14 cellular contexts compared by ENCODE assay signal in genomic region chr1:1121611-1122077, GRCh38. TPM values are rescaled to one million over a fixed set of nuclear protein-coding genes. Genes with fewer than 3 reads are reported as not detected.
DNase-seq lines count a peak whose midpoint lies in the region; ATAC-seq and TF ChIP-seq lines count a peak whose summit lies in the region.
"Had no signal": no experiment of that assay in that cellular context is flagged by ENCODE, and none has a peak within 500 bp of the region (broad histone marks: within the 10 kb centered on the region; RNA-seq: fewer than 3 reads in every experiment).

No MANE protein-coding gene starts in this region.

- no peaks in the 10 kb centered on the region for H3K36me3 Mint-ChIP-seq in activated T-helper 1 cell treated with anti-CD3 and anti-CD28 coated beads, Interleukin-12 subunit alpha, Interleukin-12 subunit beta, Interleukin-2, Interleukin-4 antibody, amounts not matched to agents 30 ng/mL and 10 ng/mL and 1 ng/mL, durations not matched to agents 14 hours and 24 hours and 36 hours (ENCODE audit: low read depth)

- peaks cover 5% of the 10 kb centered on the region for H3K4me1 Mint-ChIP-seq in activated T-helper 1 cell treated with anti-CD3 and anti-CD28 coated beads, Interleukin-12 subunit alpha, Interleukin-12 subunit beta, Interleukin-2, Interleukin-4 antibody, amounts not matched to agents 30 ng/mL and 10 ng/mL and 1 ng/mL, durations not matched to agents 14 hours and 24 hours and 36 hours (ENCODE audit: low read depth)

- peaks cover 11% of the 10 kb centered on the region for H3K27me3 Mint-ChIP-seq in activated T-helper 1 cell treated with anti-CD3 and anti-CD28 coated beads, Interleukin-12 subunit alpha, Interleukin-12 subunit beta, Interleukin-2, Interleukin-4 antibody, amounts not matched to agents 30 ng/mL and 10 ng/mL and 1 ng/mL, durations not matched to agents 14 hours and 24 hours and 36 hours (ENCODE audit: insufficient read depth)

- no peak overlapping the region for H3K27ac Mint-ChIP-seq in activated T-helper 1 cell treated with anti-CD3 and anti-CD28 coated beads, Interleukin-12 subunit alpha, Interleukin-12 subunit beta, Interleukin-2, Interleukin-4 antibody, amounts not matched to agents 30 ng/mL and 10 ng/mL and 1 ng/mL, durations not matched to agents 14 hours and 24 hours and 36 hours

- no peak overlapping the region for H3K4me3 Mint-ChIP-seq in activated T-helper 1 cell treated with anti-CD3 and anti-CD28 coated beads, Interleukin-12 subunit alpha, Interleukin-12 subunit beta, Interleukin-2, Interleukin-4 antibody, amounts not matched to agents 30 ng/mL and 10 ng/mL and 1 ng/mL, durations not matched to agents 14 hours and 24 hours and 36 hours

- H3K4me3 ChIP-seq in mammary epithelial cell (replicated peaks in 1 of 3; ENCODE audit: insufficient read depth in 1 of 3, low read depth in 2 of 3, low read length in 3 of 3), result peak overlapping the region in 1 of 3 experiments; percentile 32
- H3K4me3 ChIP-seq in breast epithelium, result peak overlapping the region in 1 of 3 donors; percentile 57
- peak overlapping the region; percentile 30 for H3K4me3 ChIP-seq in WI38 (ENCODE audit: low read depth, low read length)
- peak overlapping the region in 3 of 4 donors; percentile 29 to 38 (median 31) for H3K4me3 ChIP-seq in stomach

- no peak overlapping the region for H3K27ac ChIP-seq in mammary epithelial cell (ENCODE audit: insufficient read depth, low read depth, low read length)
- no peak overlapping the region for H3K27ac ChIP-seq in breast epithelium
- peak overlapping the region in 1 of 5 donors; percentile 63 for H3K27ac ChIP-seq in stomach
- H3K27ac ChIP-seq: RWPE1 had no signal

- H3K4me2 ChIP-seq in mammary epithelial cell (ENCODE audit: insufficient read depth, low read depth, low read length), result no peak overlapping the region

- H3K9me3 Mint-ChIP-seq in activated T-helper 1 cell treated with anti-CD3 and anti-CD28 coated beads, Interleukin-12 subunit alpha, Interleukin-12 subunit beta, Interleukin-2, Interleukin-4 antibody, amounts not matched to agents 30 ng/mL and 10 ng/mL and 1 ng/mL, durations not matched to agents 14 hours and 24 hours and 36 hours, result no peaks in the 10 kb centered on the region

- H4K20me1 ChIP-seq in mammary epithelial cell (ENCODE audit: insufficient read depth, low read length), result no peaks in the 10 kb centered on the region

- H3K36me3 ChIP-seq in mammary epithelial cell (ENCODE audit: insufficient read depth, low read length) (no peaks in the 10 kb centered on the region), breast epithelium (no peaks in the 10 kb centered on the region), stomach (no peaks in the 10 kb centered on the region)

- H3K9ac ChIP-seq in mammary epithelial cell (ENCODE audit: insufficient read depth, low read length), result no peak overlapping the region

- WGBS in mammary epithelial cell (ENCODE audit: low coverage, missing lambda C conversion rate), result 44% methylated on average over 8 of the region's 15 CpGs
- WGBS in stomach, 5 donors, result 19 to 70% (median 36%) methylated on average over 2 to 15 of the region's 15 CpGs

- intact Hi-C loops in mammary epithelial cell (cut with micrococcal nuclease) (loop anchor here (1.0 to 2.0 kb wide), 2 partner anchors 109 to 169 kb away; no protein-coding TSS in a partner anchor), breast epithelium (cut with DNase I; ENCODE audit: low total_unique reads) (loop anchor here (5.0 to 10.0 kb wide), 2 partner anchors 113 to 171 kb away; partner anchors contain the start of genes B3GALT6 and SDF4), stomach (cut with DNase I; ENCODE audit: low total_unique reads) (loop anchor here (5.0 to 10.0 kb wide), 3 partner anchors 51 to 173 kb away; partner anchors contain the start of gene TTLL10)
- intact Hi-C loops in activated T-helper 1 cell treated with anti-CD3 and anti-CD28 coated beads, Interleukin-12 subunit alpha, Interleukin-12 subunit beta, Interleukin-2, Interleukin-4 antibody, amounts not matched to agents 30 ng/mL and 10 ng/mL and 1 ng/mL, durations not matched to agents 14 hours and 24 hours and 36 hours (cut with micrococcal nuclease), result loop anchor here (1.0 to 2.0 kb wide), 4 partner anchors 110 to 169 kb away; no protein-coding TSS in a partner anchor

- CTCF ChIA-PET in mammary epithelial cell (lab: Charles Lee; ENCODE audit: low non-redundant PET), result interaction anchor here (1.0 to 1.5 kb wide), 3 partner anchors 137 to 170 kb away, joined by 3 to 20 read pairs (median 7); partner anchors contain the start of gene UBE2J2

- in situ Hi-C loops in mammary epithelial cell (cut with MboI; ENCODE audit: low sequenced_read_pairs in 2 of 2), result no loop called here

- no peak for TF ChIP-seq EP300 in stomach (IDR thresholded peaks at IDR 0.05)

- peaks cover 2% of the 10 kb centered on the region for H3K27me3 ChIP-seq in mammary epithelial cell (ENCODE audit: insufficient read depth, low read length)
- no peaks in the 10 kb centered on the region for H3K27me3 ChIP-seq in breast epithelium
- peaks cover 0 to 53% (median 0%) of the 10 kb centered on the region in 3 donors for H3K27me3 ChIP-seq in stomach

- no peaks in the 10 kb centered on the region for H3K79me2 ChIP-seq in mammary epithelial cell (ENCODE audit: insufficient read depth, low read length)

- peak; percentile 23 for ATAC-seq in left lobe of liver

- peaks cover 9% of the 10 kb centered on the region for H3K4me1 ChIP-seq in mammary epithelial cell (ENCODE audit: insufficient read depth, low read length)
- peaks cover 0 to 11% of the 10 kb centered on the region in 2 donors for H3K4me1 ChIP-seq in breast epithelium
- H3K4me1 ChIP-seq in stomach, result peaks cover 37 to 62% (median 54%) of the 10 kb centered on the region in 4 donors

- DNase-seq in mammary epithelial cell (no peak), breast epithelium (ENCODE audit: low spot score in 2 of 2) (no peak), left lobe of liver (ENCODE audit: low spot score) (no peak), stomach (no peak), HPDE6-E6E7 (ENCODE audit: extremely low spot score) (no peak), cerebellar cortex (ENCODE audit: low spot score) (no peak)
- DNase-seq in activated T-helper 1 cell treated with anti-CD3 and anti-CD28 coated beads, Interleukin-12 subunit alpha, Interleukin-12 subunit beta, Interleukin-2, Interleukin-4 antibody, amounts not matched to agents 30 ng/mL and 10 ng/mL and 1 ng/mL, durations not matched to agents 14 hours and 24 hours and 36 hours (ENCODE audit: low spot score), result no peak
- DNase-seq: NCI-H2081 treated with DMSO at 0.1 percent for 48 hours had no signal

- peak overlapping the region; percentile 87 for H2AFZ ChIP-seq in mammary epithelial cell (ENCODE audit: low read depth, low read length)

- no peaks in the 10 kb centered on the region for H3K9me3 ChIP-seq in mammary epithelial cell (replicated peaks; ENCODE audit: insufficient read depth, low read length)
- no peaks in the 10 kb centered on the region for H3K9me3 ChIP-seq in breast epithelium
- H3K9me3 ChIP-seq in stomach, result no peaks in the 10 kb centered on the region

- no peak for TF ChIP-seq POLR2A in breast epithelium (IDR thresholded peaks at IDR 0.05)
- TF ChIP-seq POLR2A in stomach (IDR thresholded peaks at IDR 0.05), result no peak

- TF ChIP-seq CTCF in mammary epithelial cell (conservative IDR thresholded peaks at IDR 0.05 in 1 of 2, IDR thresholded peaks at IDR 0.05 in 1 of 2; ENCODE audit: extremely low read depth in 1 of 2, insufficient read depth in 1 of 2, low read depth in 1 of 2, low read length in 2 of 2), result no peak
- TF ChIP-seq CTCF in breast epithelium (IDR thresholded peaks at IDR 0.05), result no peak
- no peak for TF ChIP-seq CTCF in WI38 (IDR thresholded peaks at IDR 0.05; ENCODE audit: low read depth, low read length)
- no peak for TF ChIP-seq CTCF in stomach (IDR thresholded peaks at IDR 0.05)

- no TSS peak for BruUV-seq in mammary epithelial cell (replicated peaks; lab: Mats Ljungman, UMichigan)

- dilution Hi-C loops in mammary epithelial cell (cut with HindIII; ENCODE audit: low sequenced_read_pairs), result no loop called here

RNA-seq across cellular contexts. Expression of gene C1orf159, which starts 5.8 kb away (rescaled TPM):
- total RNA-seq in mammary epithelial cell, result 10 to 100 TPM in 1 of 2 donors, 1 to 10 TPM in 1; 9.5 to 23.8 TPM
- 11.6 TPM for polyA plus RNA-seq in mammary epithelial cell
- 0.88 TPM for polyA minus RNA-seq in mammary epithelial cell
- total RNA-seq in breast epithelium, result 10 to 100 TPM in 2 of 3 donors, 1 to 10 TPM in 1; 6.9 to 24.0 (median 12.5) TPM
- total RNA-seq in left lobe of liver, result 8.4 TPM
- total RNA-seq in stomach, result 10 to 100 TPM; 15.8 to 67.0 (median 33.8) TPM
- 10 to 100 TPM; 10.2 to 17.1 (median 12.8) TPM for polyA plus RNA-seq in stomach
- total RNA-seq in activated T-helper 1 cell treated with anti-CD3 and anti-CD28 coated beads, Interleukin-12 subunit alpha, Interleukin-12 subunit beta, Interleukin-2, Interleukin-4 antibody, amounts not matched to agents 30 ng/mL and 10 ng/mL and 1 ng/mL, durations not matched to agents 14 hours and 24 hours and 36 hours, result 30.0 and 30.3 TPM in 2 replicates

RNA-seq across cellular contexts. Expression of gene RNF223, which starts 47.5 kb away (rescaled TPM):
- total RNA-seq in mammary epithelial cell, result under 1 TPM in 1 of 2 donors, not detected in 1; 0.17 TPM
- polyA plus RNA-seq in mammary epithelial cell, result 0.06 TPM
- polyA minus RNA-seq in mammary epithelial cell, result not detected
- 1 to 10 TPM in 1 of 3 donors, under 1 TPM in 1, not detected in 1; 0.33 to 2.8 TPM for total RNA-seq in breast epithelium
- total RNA-seq in left lobe of liver, result not detected
- total RNA-seq in stomach, result 1 to 10 TPM in 2 of 5 donors, not detected in 3; 1.4 to 5.9 TPM
- 1 to 10 TPM; 3.2 to 8.1 (median 3.4) TPM for polyA plus RNA-seq in stomach
- 0.10 TPM in 1 of 2 replicates, not detected in the other for total RNA-seq in activated T-helper 1 cell treated with anti-CD3 and anti-CD28 coated beads, Interleukin-12 subunit alpha, Interleukin-12 subunit beta, Interleukin-2, Interleukin-4 antibody, amounts not matched to agents 30 ng/mL and 10 ng/mL and 1 ng/mL, durations not matched to agents 14 hours and 24 hours and 36 hours
- total RNA-seq: HT1080, occipital lobe had no signal
- polyA plus RNA-seq: CD14-positive monocyte had no signal

RNA-seq across cellular contexts. Expression of gene TTLL10, which starts 52.0 kb away (rescaled TPM):
- total RNA-seq in mammary epithelial cell (not detected), breast epithelium (under 1 TPM; 0.15 to 0.33 (median 0.16) TPM), left lobe of liver (not detected), stomach (1 to 10 TPM in 1 of 5 donors, not detected in 4; 6.4 TPM)
- polyA plus RNA-seq in mammary epithelial cell (not detected), stomach (under 1 TPM in 2 of 3 donors, not detected in 1; 0.13 to 0.46 TPM)
- polyA minus RNA-seq in mammary epithelial cell, result not detected
- 0.10 and 0.15 TPM in 2 replicates for total RNA-seq in activated T-helper 1 cell treated with anti-CD3 and anti-CD28 coated beads, Interleukin-12 subunit alpha, Interleukin-12 subunit beta, Interleukin-2, Interleukin-4 antibody, amounts not matched to agents 30 ng/mL and 10 ng/mL and 1 ng/mL, durations not matched to agents 14 hours and 24 hours and 36 hours
- total RNA-seq: HT1080, occipital lobe, urinary bladder had no signal
